27 cellular contexts compared by ENCODE assay signal in the genomic region with DNA sequence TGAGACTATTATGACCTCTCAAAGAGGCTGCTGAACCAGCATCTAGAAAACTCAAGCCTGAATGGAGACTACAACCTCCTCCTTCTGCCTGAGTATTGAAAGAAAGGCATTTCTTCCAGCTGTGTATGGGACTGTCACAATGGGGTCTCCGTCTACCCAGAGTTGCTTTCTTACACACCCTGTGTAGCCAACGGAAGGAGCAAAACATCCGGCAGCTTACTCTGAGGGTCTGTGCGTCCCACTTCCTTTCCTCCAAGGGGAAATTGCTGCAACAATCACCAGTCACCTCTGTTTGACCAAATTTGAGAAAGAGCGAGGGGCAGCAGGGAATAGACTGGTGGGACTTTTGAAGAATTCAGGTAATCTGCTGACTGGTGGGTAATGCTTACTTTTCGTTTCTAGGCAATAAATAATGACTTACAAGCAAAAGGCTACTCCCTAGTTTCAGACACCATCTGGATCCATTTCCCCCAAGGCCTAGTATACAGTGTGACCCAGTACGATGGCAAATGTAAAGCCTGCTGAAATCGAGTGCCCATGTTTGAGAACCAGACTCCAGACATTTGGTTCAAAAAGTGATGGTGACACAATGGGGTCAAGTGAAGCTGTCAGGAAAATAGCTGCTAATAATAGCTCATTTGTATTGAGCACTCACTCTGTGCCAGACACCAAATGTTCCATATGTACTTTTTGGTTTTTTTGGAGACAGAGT.
A peak's percentile ranks its signal among the peaks of the same experiment; 100 is the strongest.
DNase-seq lines count a peak whose midpoint lies in the region; ATAC-seq, FAIRE-seq and TF ChIP-seq lines count a peak whose summit lies in the region.
"Had no signal": no experiment of that assay in that cellular context is flagged by ENCODE, and none has a peak within 500 bp of the region (broad histone marks: within the 10 kb centered on the region; RNA-seq: fewer than 3 reads in every experiment).

No MANE protein-coding gene starts in this region.

- peaks cover 14% of the 10 kb centered on the region for H3K36me3 Mint-ChIP-seq in activated CD8-positive, alpha-beta T cell treated with anti-CD3 and anti-CD28 coated beads, Interleukin-2, amount 10 ng/mL, durations not matched to agents 7 days and 5 days (ENCODE audit: low read depth)

- H3K4me1 ChIP-seq in HepG2 (ENCODE audit: insufficient read depth, low read length) (peaks cover 21% of the 10 kb centered on the region), right lobe of liver (no peaks in the 10 kb centered on the region), right cardiac atrium (ENCODE audit: control insufficient read depth, insufficient read depth, low read length) (peaks cover 2% of the 10 kb centered on the region), colonic mucosa (no peaks in the 10 kb centered on the region)
- H3K4me1 ChIP-seq: foreskin keratinocyte, lower lobe of right lung, vagina had no signal

- intact Hi-C loops in HepG2 (cut with micrococcal nuclease; ENCODE audit: unreplicated experiment) = no loop called here
- intact Hi-C loops in right lobe of liver (cut with DNase I) = no loop called here
- intact Hi-C loops in right cardiac atrium (cut with DNase I) = no loop called here
- intact Hi-C loops in colonic mucosa (cut with DNase I) = no loop called here

- DNase-seq in HepG2 (ENCODE audit: low spot score) = no peak
- no peak for DNase-seq in right lobe of liver
- no peak for DNase-seq in activated CD8-positive, alpha-beta T cell treated with anti-CD3 and anti-CD28 coated beads, Interleukin-2, amount 10 ng/mL, durations not matched to agents 7 days and 5 days
- no peak for DNase-seq in right cardiac atrium
- DNase-seq in colonic mucosa = no peak
- no peak for DNase-seq in stimulated activated CD4-positive, alpha-beta T cell treated with anti-CD3 and anti-CD28 coated beads, Interleukin-12 subunit alpha, Interleukin-12 subunit beta, amount 100 ng/mL, for 4 hours
- DNase-seq: activated CD4-positive, CD25-positive, alpha-beta regulatory T cell treated with anti-CD3 and anti-CD28 coated beads, Interleukin-2, amount 50 U/mL, for 72 hours; activated CD8-positive, alpha-beta memory T cell treated with anti-CD3 and anti-CD28 coated beads for 24 hours; CD4-positive, CD25-positive, alpha-beta regulatory T cell; effector CD4-positive, alpha-beta T cell; foreskin keratinocyte; immature natural killer cell; lower lobe of right lung; NCI-H1048; NCI-H1694 treated with DMSO at 0.1 percent for 48 hours; NCI-H2227 treated with DMSO at 0.1 percent for 48 hours; spleen; stimulated activated CD4-positive, alpha-beta T cell treated with anti-CD3 and anti-CD28 coated beads, Interleukin-4, amount 100 ng/mL, for 1 hour; stimulated activated naive CD4-positive, alpha-beta T cell; T-helper 1 cell had no signal

- WGBS in HepG2 (ENCODE audit: low lambda C conversion rate) = 63% methylated on average over 8 of the region's 8 CpGs
- 67% methylated on average over 8 of the region's 8 CpGs for WGBS in right lobe of liver (ENCODE audit: insufficient coverage, low coverage, low lambda C conversion rate, missing lambda C conversion rate)
- 55% methylated on average over 8 of the region's 8 CpGs for WGBS in right cardiac atrium

- H3K27me3 ChIP-seq in HepG2 (ENCODE audit: control insufficient read depth in 1 of 2, insufficient read depth in 2 of 2, low read length in 2 of 2) = no peaks in the 10 kb centered on the region; a peak in 1 of 5 replicates
- H3K27me3 ChIP-seq in right lobe of liver = no peaks in the 10 kb centered on the region
- no peaks in the 10 kb centered on the region for H3K27me3 ChIP-seq in right cardiac atrium (ENCODE audit: control insufficient read depth, insufficient read depth)
- no peaks in the 10 kb centered on the region for H3K27me3 ChIP-seq in colonic mucosa
- H3K27me3 ChIP-seq: hepatocyte, spleen, vagina had no signal

- no peak overlapping the region for H2AFZ ChIP-seq in HepG2 (ENCODE audit: low read length)
- H2AFZ ChIP-seq: hepatocyte had no signal

- no peak for TF ChIP-seq RAD21 in HepG2 (CRISPR knock-in tag; IDR thresholded peaks at IDR 0.05)

- H3K9ac ChIP-seq in HepG2 (ENCODE audit: insufficient read depth, low read depth, low read length) (no peak overlapping the region), colonic mucosa (ENCODE audit: low read depth in 2 of 2, low read length in 2 of 2) (no peak overlapping the region)

- peak overlapping the region; percentile 79 for H3K27ac Mint-ChIP-seq in activated CD8-positive, alpha-beta T cell treated with anti-CD3 and anti-CD28 coated beads, Interleukin-2, amount 10 ng/mL, durations not matched to agents 7 days and 5 days
- H3K27ac Mint-ChIP-seq: activated naive CD4-positive, alpha-beta T cell treated with anti-CD3 and anti-CD28 coated beads, Interleukin-2, amount 50 U/mL, for 24 hours; activated T-helper 1 cell treated with anti-CD3 and anti-CD28 coated beads, Interleukin-12 subunit alpha, Interleukin-12 subunit beta, Interleukin-2, Interleukin-4 antibody, amounts not matched to agents 30 ng/mL and 10 ng/mL and 1 ng/mL, durations not matched to agents 14 hours and 24 hours and 36 hours; immature natural killer cell had no signal

- peaks cover 10% of the 10 kb centered on the region for H3K9me3 ChIP-seq in HepG2 (ENCODE audit: low read length)
- no peaks in the 10 kb centered on the region for H3K9me3 ChIP-seq in right lobe of liver
- no peaks in the 10 kb centered on the region for H3K9me3 ChIP-seq in right cardiac atrium (ENCODE audit: control insufficient read depth, low read length)
- H3K9me3 ChIP-seq in colonic mucosa = no peaks in the 10 kb centered on the region

- H3K79me2 ChIP-seq in HepG2 (ENCODE audit: insufficient read depth, low read length) = no peaks in the 10 kb centered on the region
- H3K79me2 ChIP-seq: hepatocyte had no signal

- H3K4me2 ChIP-seq in HepG2 (ENCODE audit: low read depth, low read length) = no peak overlapping the region
- H3K4me2 ChIP-seq: hepatocyte had no signal

- no peaks in the 10 kb centered on the region for H3K27me3 Mint-ChIP-seq in activated CD8-positive, alpha-beta T cell treated with anti-CD3 and anti-CD28 coated beads, Interleukin-2, amount 10 ng/mL, durations not matched to agents 7 days and 5 days (ENCODE audit: low read depth)
- H3K27me3 Mint-ChIP-seq: activated naive CD4-positive, alpha-beta T cell treated with anti-CD3 and anti-CD28 coated beads, Interleukin-2, amount 50 U/mL, for 24 hours had no signal

- H3K27ac ChIP-seq in HepG2 (ENCODE audit: extremely low read length, insufficient read depth, low read length) (no peak overlapping the region), right lobe of liver (no peak overlapping the region), right cardiac atrium (ENCODE audit: low read length) (peak overlapping the region; percentile 44), colonic mucosa (no peak overlapping the region)
- H3K27ac ChIP-seq: foreskin keratinocyte, hepatocyte, lower lobe of right lung, spleen, vagina had no signal

- in situ Hi-C loops in HepG2 (cut with HindIII; ENCODE audit: extremely low pct_ligation_motif_present, low pct_unique_long_range_greater_than_20kb) = no loop called here

- ATAC-seq in HepG2 (no peak), right lobe of liver (no peak), right cardiac atrium (peak; percentile 28 to 50), GM21390 (IDR thresholded peaks at IDR 0.05; ENCODE audit: unreplicated experiment) (no peak)
- ATAC-seq in activated CD8-positive, alpha-beta T cell treated with anti-CD3 and anti-CD28 coated beads, Interleukin-2, amount 10 ng/mL, durations not matched to agents 7 days and 5 days = peak; percentile 45
- ATAC-seq: esophagus mucosa, foreskin keratinocyte, lower lobe of right lung had no signal

- H3K9me3 Mint-ChIP-seq in activated CD8-positive, alpha-beta T cell treated with anti-CD3 and anti-CD28 coated beads, Interleukin-2, amount 10 ng/mL, durations not matched to agents 7 days and 5 days (ENCODE audit: insufficient read depth) = no peaks in the 10 kb centered on the region
- H3K9me3 Mint-ChIP-seq: activated naive CD4-positive, alpha-beta T cell treated with anti-CD3 and anti-CD28 coated beads, Interleukin-2, amount 50 U/mL, for 24 hours had no signal

- BruUV-seq in HepG2 (replicated peaks; lab: Mats Ljungman, UMichigan) = no TSS peak

- CTCF ChIA-PET in HepG2 (lab: Yijun Ruan, JAX; ENCODE audit: low intra/inter-chr PET ratio, low total read pairs) = no interaction called here
- CTCF ChIA-PET in activated CD8-positive, alpha-beta T cell treated with anti-CD3 and anti-CD28 coated beads, Interleukin-2, amount 10 ng/mL, durations not matched to agents 7 days and 5 days (lab: Charles Lee) = interaction anchor here (0.7 to 1.4 kb wide), 3 partner anchors 13 to 83 kb away, joined by 3 read pairs; no protein-coding TSS in a partner anchor

- H3K4me3 ChIP-seq in HepG2 (replicated peaks in 1 of 3; ENCODE audit: insufficient read depth in 1 of 3, low read depth in 2 of 3, low read length in 3 of 3) = no peak overlapping the region
- H3K4me3 ChIP-seq in right lobe of liver = no peak overlapping the region
- H3K4me3 ChIP-seq in right cardiac atrium (ENCODE audit: low read length) = no peak overlapping the region
- no peak overlapping the region for H3K4me3 ChIP-seq in colonic mucosa
- H3K4me3 ChIP-seq: hepatocyte, lower lobe of right lung, spleen, vagina had no signal

- no peaks in the 10 kb centered on the region for H4K20me1 ChIP-seq in HepG2 (ENCODE audit: insufficient read depth, low read length)

- TF ChIP-seq CTCF in HepG2 (CRISPR knock-in tag; IDR thresholded peaks at IDR 0.05) (no peak), right lobe of liver (IDR thresholded peaks at IDR 0.05) (no peak), colonic mucosa (IDR thresholded peaks at IDR 0.05) (no peak)

- TF ChIP-seq POLR2A in HepG2 (IDR thresholded peaks at IDR 0.05; ENCODE audit: insufficient read depth in 1 of 2, low read depth in 2 of 2, low read length in 2 of 2) (no peak), right lobe of liver (IDR thresholded peaks at IDR 0.05) (no peak)

- no peak for FAIRE-seq in HepG2 (lab: Jason Lieb, UNC)
- FAIRE-seq: TTC549 had no signal

- POLR2A ChIA-PET in HepG2 (lab: Yijun Ruan, JAX) = no interaction called here
- POLR2A ChIA-PET in activated CD8-positive, alpha-beta T cell treated with anti-CD3 and anti-CD28 coated beads, Interleukin-2, amount 10 ng/mL, durations not matched to agents 7 days and 5 days (lab: Charles Lee) = interaction anchor here (1.2 kb wide), 1 partner anchor 83 kb away, joined by 3 read pairs; no protein-coding TSS in a partner anchor

- no peak for TF ChIP-seq EP300 in HepG2 (IDR thresholded peaks at IDR 0.05; ENCODE audit: low read depth in 2 of 2, low read length in 2 of 2)
- no peak for TF ChIP-seq EP300 in HepG2 (CRISPR knock-in tag; IDR thresholded peaks at IDR 0.05; ENCODE audit: borderline replicate concordance)

- H3K4me3 Mint-ChIP-seq in activated CD8-positive, alpha-beta T cell treated with anti-CD3 and anti-CD28 coated beads, Interleukin-2, amount 10 ng/mL, durations not matched to agents 7 days and 5 days = peak overlapping the region; percentile 29
- H3K4me3 Mint-ChIP-seq: activated naive CD4-positive, alpha-beta T cell treated with anti-CD3 and anti-CD28 coated beads, Interleukin-2, amount 50 U/mL, for 24 hours; activated T-helper 1 cell treated with anti-CD3 and anti-CD28 coated beads, Interleukin-12 subunit alpha, Interleukin-12 subunit beta, Interleukin-2, Interleukin-4 antibody, amounts not matched to agents 30 ng/mL and 10 ng/mL and 1 ng/mL, durations not matched to agents 14 hours and 24 hours and 36 hours; CD4-positive, CD25-positive, alpha-beta regulatory T cell; immature natural killer cell had no signal

- H3K36me3 ChIP-seq in HepG2 (replicated peaks in 1 of 2; ENCODE audit: control insufficient read depth in 1 of 2, insufficient read depth in 2 of 2, low read length in 2 of 2) = no peaks in the 10 kb centered on the region
- no peaks in the 10 kb centered on the region for H3K36me3 ChIP-seq in right lobe of liver
- H3K36me3 ChIP-seq in colonic mucosa = no peaks in the 10 kb centered on the region
- H3K36me3 ChIP-seq: lower lobe of right lung, spleen, vagina had no signal

- H3K4me1 Mint-ChIP-seq in activated CD8-positive, alpha-beta T cell treated with anti-CD3 and anti-CD28 coated beads, Interleukin-2, amount 10 ng/mL, durations not matched to agents 7 days and 5 days (ENCODE audit: low read depth) = peaks cover 60% of the 10 kb centered on the region

Comparison
In these comparisons a context has a peak if more than half of its experiments do, and no peak if none do; other contexts are left out.
1. ATAC-seq: peak in activated CD8-positive, alpha-beta T cell treated with anti-CD3 and anti-CD28 coated beads, Interleukin-2, amount 10 ng/mL, durations not matched to agents 7 days and 5 days (single experiment) and right cardiac atrium (2 of 2); none in HepG2 (single experiment), right lobe of liver (0 of 4) and GM21390 (single experiment).